Comparison of ENCODE assay signal across 20 cellular contexts in genomic region chr1:219701453-219701852, GRCh38.
DNase-seq lines count a peak whose midpoint lies in the region; ATAC-seq and TF ChIP-seq lines count a peak whose summit lies in the region.
"Had no signal": no experiment of that assay in that cellular context is flagged by ENCODE, and none has a peak within 500 bp of the region (broad histone marks: within the 10 kb centered on the region; RNA-seq: fewer than 3 reads in every experiment).

No MANE protein-coding gene starts in this region.

- no peak for TF ChIP-seq POLR2A in spleen (IDR thresholded peaks at IDR 0.05)

- TF ChIP-seq CTCF in BE2C (IDR thresholded peaks at IDR 0.05; ENCODE audit: low read depth, low read length) (no peak), fibroblast of mammary gland (conservative IDR thresholded peaks at IDR 0.05; ENCODE audit: control insufficient read depth, insufficient read depth, low read depth, low read length) (no peak), spleen (IDR thresholded peaks at IDR 0.05 in 8 of 11, conservative IDR thresholded peaks at IDR 0.05 in 3 of 11) (no peak)

- DNase-seq in BE2C (peak; percentile 42), DMS 273 (lab: John Stamatoyannopoulos, UW; ENCODE audit: unreplicated experiment) (peak; percentile 54), NCI-H69 (lab: John Stamatoyannopoulos, UW) (peak; percentile 36), fibroblast of mammary gland (ENCODE audit: low read depth) (peak; percentile 62), spleen (no peak)
- no peak for DNase-seq in stimulated activated CD8-positive, alpha-beta memory T cell treated with anti-CD3 and anti-CD28 coated beads, Interleukin-4, amount 100 ng/mL, for 48 hours
- DNase-seq: CD8-positive, alpha-beta memory T cell; DMS153; DND-41; MV-4-11; NCI-H1105; NCI-H1436 treated with DMSO at 0.1 percent for 48 hours; NCI-H187 treated with DMSO at 0.1 percent for 48 hours; NCI-H446; NCI-H526; SIG-M5 had no signal

- H3K27me3 ChIP-seq in BE2C (no peaks in the 10 kb centered on the region), spleen (replicated peaks in 1 of 7) (no peaks in the 10 kb centered on the region)

- intact Hi-C loops in spleen (cut with DNase I; ENCODE audit: low total_unique reads) = no loop called here

- H3K36me3 ChIP-seq in BE2C = no peaks in the 10 kb centered on the region
- H3K36me3 ChIP-seq in spleen = no peaks in the 10 kb centered on the region

- WGBS in spleen, 5 donors = 76 to 90% (median 85%) methylated on average over 3 of the region's 3 CpGs

- peaks cover 20% of the 10 kb centered on the region for H3K4me1 ChIP-seq in BE2C
- no peaks in the 10 kb centered on the region for H3K4me1 ChIP-seq in spleen

- no peak for ATAC-seq in HG02973 (IDR thresholded peaks at IDR 0.05; ENCODE audit: unreplicated experiment)

- H3K4me3 ChIP-seq in BE2C (ENCODE audit: low read depth, low read length) (no peak overlapping the region), fibroblast of mammary gland (ENCODE audit: control insufficient read depth, low read depth, low read length) (no peak overlapping the region), spleen (no peak overlapping the region)
- H3K4me3 ChIP-seq: SK-N-MC had no signal

- H3K9me3 ChIP-seq in BE2C (no peaks in the 10 kb centered on the region), spleen (peaks cover 0 to 4% (median 0%) of the 10 kb centered on the region in 8 donors)

- H3K27ac ChIP-seq in spleen = no peak overlapping the region
- H3K27ac ChIP-seq: C4-2B, RWPE1, SK-N-MC had no signal

Comparison
In these comparisons a context has a peak if more than half of its experiments do, and no peak if none do; other contexts are left out.
1. DNase-seq: peak in BE2C (single experiment), DMS 273 (single experiment), NCI-H69 (single experiment) and fibroblast of mammary gland (single experiment); none in spleen (single experiment) and stimulated activated CD8-positive, alpha-beta memory T cell treated with anti-CD3 and anti-CD28 coated beads, Interleukin-4, amount 100 ng/mL, for 48 hours (single experiment).